In genomic region chr3:188295876-188296275, GRCh38 we compare ENCODE assay signal across 15 cellular contexts.
A peak's percentile ranks its signal among the peaks of the same experiment; 100 is the strongest.
DNase-seq lines count a peak whose midpoint lies in the region; ATAC-seq, FAIRE-seq and TF ChIP-seq lines count a peak whose summit lies in the region.
"Had no signal": no experiment of that assay in that cellular context is flagged by ENCODE, and none has a peak within 500 bp of the region (broad histone marks: within the 10 kb centered on the region; RNA-seq: fewer than 3 reads in every experiment).

No MANE protein-coding gene starts in this region.

- H3K18ac ChIP-seq in IMR-90 (ENCODE audit: low read depth, low read length): peak overlapping the region; percentile 65

- peak overlapping the region; percentile 17 for H2BK120ac ChIP-seq in IMR-90 (ENCODE audit: low read depth, low read length)

- peak overlapping the region; percentile 55 for H2AK5ac ChIP-seq in IMR-90 (ENCODE audit: low read depth, low read length)

- DNase-seq in IMR-90: no peak
- no peak for DNase-seq in astrocyte (ENCODE audit: low read depth)
- no peak for DNase-seq in lung (ENCODE audit: low spot score)
- no peak for DNase-seq in stomach
- DNase-seq in OCI-M2 (lab: John Stamatoyannopoulos, UW; ENCODE audit: unreplicated experiment): no peak
- DNase-seq in UCSD-AML1 (lab: John Stamatoyannopoulos, UW; ENCODE audit: unreplicated experiment): no peak
- DNase-seq in MG63: no peak
- DNase-seq: activated CD4-positive, CD25-positive, alpha-beta regulatory T cell; activated gamma-delta T cell; DMS153; hippocampal formation; MM.1S; NCI-H345; SIG-M5 had no signal

- H3K23ac ChIP-seq in IMR-90 (ENCODE audit: low read depth, low read length): peak overlapping the region; percentile 40

- no peak overlapping the region for H2AK9ac ChIP-seq in IMR-90 (replicated peaks; ENCODE audit: low read depth, low read length, poor library complexity)

- TF ChIP-seq POLR2A in IMR-90 (IDR thresholded peaks at IDR 0.05; ENCODE audit: low read depth, low read length): no peak
- no peak for TF ChIP-seq POLR2A in stomach (IDR thresholded peaks at IDR 0.05)

- ATAC-seq in IMR-90 (ENCODE audit: low read depth) (no peak), lung (ENCODE audit: insufficient read depth, low FRiP score) (no peak)
- ATAC-seq: GM12878 had no signal

- peak overlapping the region; percentile 89 for H3K14ac ChIP-seq in IMR-90 (replicated peaks; ENCODE audit: low read depth, low read length)

- H3K4me3 ChIP-seq in IMR-90 (ENCODE audit: insufficient read depth, low read depth, low read length): no peak overlapping the region
- H3K4me3 ChIP-seq in astrocyte (ENCODE audit: insufficient read depth, low read depth, low read length): no peak overlapping the region
- H3K4me3 ChIP-seq in lung: no peak overlapping the region
- no peak overlapping the region for H3K4me3 ChIP-seq in stomach
- H3K4me3 ChIP-seq in MG63: no peak overlapping the region
- H3K4me3 ChIP-seq: GM12878 had no signal

- H3K79me1 ChIP-seq in IMR-90 (ENCODE audit: low read depth in 1 of 2, low read length in 2 of 2): peaks cover 46 to 67% of the 10 kb centered on the region in 2 experiments

- H3K9me1 ChIP-seq in IMR-90 (ENCODE audit: insufficient read depth, low read length): peaks cover 25% of the 10 kb centered on the region

- H2AFZ ChIP-seq in IMR-90 (replicated peaks; ENCODE audit: low read length, poor library complexity): no peak overlapping the region
- no peak overlapping the region for H2AFZ ChIP-seq in astrocyte (ENCODE audit: low read depth, low read length)

- TF ChIP-seq RAD21 in IMR-90 (IDR thresholded peaks at IDR 0.05; ENCODE audit: low read length): no peak

- TF ChIP-seq CTCF in IMR-90 (conservative IDR thresholded peaks at IDR 0.05; ENCODE audit: low read depth, low read length): no peak
- TF ChIP-seq CTCF in astrocyte (IDR thresholded peaks at IDR 0.05; ENCODE audit: insufficient read depth, low read depth, low read length): no peak
- TF ChIP-seq CTCF in lung (IDR thresholded peaks at IDR 0.05; ENCODE audit: control extremely low read depth, extremely low read depth): no peak
- no peak for TF ChIP-seq CTCF in stomach (IDR thresholded peaks at IDR 0.05)

- no peak overlapping the region for H3K4me3 Mint-ChIP-seq in astrocyte (ENCODE audit: unreplicated experiment)

- no peak overlapping the region for H3K56ac ChIP-seq in IMR-90 (ENCODE audit: extremely low read depth, insufficient read depth, low read length)

- intact Hi-C loops in IMR-90 (cut with micrococcal nuclease): no loop called here
- intact Hi-C loops in stomach (cut with DNase I; ENCODE audit: low total_unique reads): no loop called here

- H4K5ac ChIP-seq in IMR-90 (ENCODE audit: low read depth, low read length): peak overlapping the region; percentile 67; the same call in 1 of the 2 replicates

- H3K27me3 Mint-ChIP-seq in astrocyte (ENCODE audit: low read depth, unreplicated experiment): no peaks in the 10 kb centered on the region

- H4K20me1 ChIP-seq in IMR-90 (ENCODE audit: insufficient read depth, low read length): peaks cover 41% of the 10 kb centered on the region
- peaks cover 1% of the 10 kb centered on the region for H4K20me1 ChIP-seq in astrocyte (ENCODE audit: insufficient read depth, low read length)

- H3K27me3 ChIP-seq in IMR-90 (ENCODE audit: control insufficient read depth, insufficient read depth, low read length) (no peaks in the 10 kb centered on the region), astrocyte (ENCODE audit: insufficient read depth, low read length) (no peaks in the 10 kb centered on the region), lung (ENCODE audit: control insufficient read depth, insufficient read depth) (no peaks in the 10 kb centered on the region), stomach (no peaks in the 10 kb centered on the region), MG63 (no peaks in the 10 kb centered on the region)

- peaks cover 69% of the 10 kb centered on the region for H3K4me1 Mint-ChIP-seq in astrocyte (ENCODE audit: low read depth, unreplicated experiment)

- no peaks in the 10 kb centered on the region for H3K9me3 Mint-ChIP-seq in astrocyte (ENCODE audit: unreplicated experiment)

- CTCF ChIA-PET in IMR-90 (lab: Yijun Ruan, JAX): no interaction called here

- no peaks in the 10 kb centered on the region for H3K36me3 ChIP-seq in IMR-90 (ENCODE audit: control insufficient read depth, insufficient read depth, low read length)
- no peaks in the 10 kb centered on the region for H3K36me3 ChIP-seq in astrocyte (ENCODE audit: insufficient read depth, low read length)
- no peaks in the 10 kb centered on the region for H3K36me3 ChIP-seq in lung (ENCODE audit: control insufficient read depth in 2 of 2, insufficient read depth in 2 of 2, low read length in 2 of 2)
- H3K36me3 ChIP-seq in stomach: no peaks in the 10 kb centered on the region
- H3K36me3 ChIP-seq in MG63: no peaks in the 10 kb centered on the region

- dilution Hi-C loops in IMR-90 (cut with HindIII; ENCODE audit: low sequenced_read_pairs, unreplicated experiment): no loop called here

- no peaks in the 10 kb centered on the region for H3K9me3 ChIP-seq in IMR-90 (ENCODE audit: control insufficient read depth, insufficient read depth, low read length)
- H3K9me3 ChIP-seq in astrocyte (ENCODE audit: insufficient read depth, low read depth, low read length): no peaks in the 10 kb centered on the region
- H3K9me3 ChIP-seq in lung (ENCODE audit: control insufficient read depth in 2 of 2, insufficient read depth in 1 of 2, low read length in 1 of 2): no peaks in the 10 kb centered on the region
- no peaks in the 10 kb centered on the region for H3K9me3 ChIP-seq in stomach
- no peaks in the 10 kb centered on the region for H3K9me3 ChIP-seq in MG63

- H3K4me1 ChIP-seq in IMR-90 (ENCODE audit: control insufficient read depth, insufficient read depth, low read length): peaks cover 23% of the 10 kb centered on the region
- peaks cover 68% of the 10 kb centered on the region for H3K4me1 ChIP-seq in astrocyte (ENCODE audit: insufficient read depth, low read length)
- H3K4me1 ChIP-seq in lung (ENCODE audit: control insufficient read depth in 2 of 2, insufficient read depth in 2 of 2, low read length in 2 of 2): peaks cover 4 to 32% of the 10 kb centered on the region in 2 donors
- peaks cover 42 to 92% (median 67%) of the 10 kb centered on the region in 4 donors for H3K4me1 ChIP-seq in stomach

- peak overlapping the region; percentile 9 to 41; a peak in 3 of 4 replicates for H4K8ac ChIP-seq in IMR-90 (ENCODE audit: low read depth in 2 of 2, low read length in 2 of 2)

- peak overlapping the region; percentile 54 for H3K4ac ChIP-seq in IMR-90 (ENCODE audit: low read depth, low read length)

- peaks cover 14% of the 10 kb centered on the region for H3K36me3 Mint-ChIP-seq in astrocyte (ENCODE audit: low read depth, unreplicated experiment)

- peak overlapping the region; percentile 20; the same call in 1 of the 2 replicates for H4K91ac ChIP-seq in IMR-90 (ENCODE audit: insufficient read depth, low read depth, low read length)

- H3K4me2 ChIP-seq in IMR-90 (ENCODE audit: low read depth, low read length): peak overlapping the region; percentile 50
- peak overlapping the region; percentile 78 for H3K4me2 ChIP-seq in astrocyte (ENCODE audit: low read length)

- peak overlapping the region; percentile 79; the same call in 1 of the 3 replicates for H2BK15ac ChIP-seq in IMR-90 (ENCODE audit: low read depth, low read length)

- H2BK20ac ChIP-seq in IMR-90 (ENCODE audit: low read depth, low read length): peak overlapping the region; percentile 30

- in situ Hi-C loops in IMR-90 (cut with MboI; ENCODE audit: low sequenced_read_pairs): no loop called here

- peak overlapping the region; percentile 74 for H2BK5ac ChIP-seq in IMR-90 (ENCODE audit: low read depth, low read length, poor library complexity, severe bottlenecking)

- POLR2A ChIA-PET in IMR-90 (lab: Charles Lee; ENCODE audit: unreplicated experiment): no interaction called here

- peak overlapping the region; percentile 75; the same call in 1 of the 2 replicates for H3K27ac ChIP-seq in IMR-90 (ENCODE audit: insufficient read depth, low read length)
- H3K27ac ChIP-seq in astrocyte (ENCODE audit: low read depth, low read length): peak overlapping the region; percentile 95
- H3K27ac ChIP-seq in lung (ENCODE audit: low read depth in 1 of 2, low read length in 1 of 2): peak overlapping the region; percentile 65 to 96
- peak overlapping the region; percentile 70 to 94 (median 88) for H3K27ac ChIP-seq in stomach

- no peak for TF ChIP-seq EP300 in stomach (IDR thresholded peaks at IDR 0.05)

- no peak for FAIRE-seq in astrocyte (lab: Jason Lieb, UNC)
- FAIRE-seq: GM12878 had no signal

- WGBS in IMR-90 (ENCODE audit: extremely low coverage in 2 of 2, insufficient read length in 1 of 2), 2 experiments: no CpG with 5 or more reads among the region's 3 CpGs
- 97 to 98% methylated on average over 3 of the region's 3 CpGs for WGBS in lung, 2 donors
- 93 to 98% (median 97%) methylated on average over 3 of the region's 3 CpGs for WGBS in stomach, 5 donors

- H3K27ac Mint-ChIP-seq in astrocyte (ENCODE audit: unreplicated experiment): peak overlapping the region; percentile 99

- no TSS peak for BruUV-seq in IMR-90 (replicated peaks; lab: Mats Ljungman, UMichigan)

- peaks cover 82% of the 10 kb centered on the region for H3K79me2 ChIP-seq in astrocyte (ENCODE audit: insufficient read depth, low read length)

- H3K9ac ChIP-seq in IMR-90 (ENCODE audit: low read depth, low read length) (no peak overlapping the region), astrocyte (ENCODE audit: low read length) (peak overlapping the region; percentile 76)

TF ChIP-seq in IMR-90, 13 proteins besides CTCF, POLR2A, EP300 and RAD21 (continues in another document):
- no peak for TF ChIP-seq CHD1 (IDR thresholded peaks at IDR 0.05; ENCODE audit: low read depth, low read length)
- TF ChIP-seq USF2 (IDR thresholded peaks at IDR 0.05; ENCODE audit: low read depth, low read length): no peak
- TF ChIP-seq BHLHE40 (IDR thresholded peaks at IDR 0.05; ENCODE audit: low read depth, low read length): no peak
- no peak for TF ChIP-seq RCOR1 (IDR thresholded peaks at IDR 0.05; ENCODE audit: insufficient replicate concordance, low read length)
- TF ChIP-seq SMC3 (IDR thresholded peaks at IDR 0.05; ENCODE audit: low read depth, low read length): no peak
- TF ChIP-seq RFX5 (IDR thresholded peaks at IDR 0.05; ENCODE audit: low read depth, low read length): no peak
